8 cellular contexts compared by ENCODE assay signal in the genomic region with DNA sequence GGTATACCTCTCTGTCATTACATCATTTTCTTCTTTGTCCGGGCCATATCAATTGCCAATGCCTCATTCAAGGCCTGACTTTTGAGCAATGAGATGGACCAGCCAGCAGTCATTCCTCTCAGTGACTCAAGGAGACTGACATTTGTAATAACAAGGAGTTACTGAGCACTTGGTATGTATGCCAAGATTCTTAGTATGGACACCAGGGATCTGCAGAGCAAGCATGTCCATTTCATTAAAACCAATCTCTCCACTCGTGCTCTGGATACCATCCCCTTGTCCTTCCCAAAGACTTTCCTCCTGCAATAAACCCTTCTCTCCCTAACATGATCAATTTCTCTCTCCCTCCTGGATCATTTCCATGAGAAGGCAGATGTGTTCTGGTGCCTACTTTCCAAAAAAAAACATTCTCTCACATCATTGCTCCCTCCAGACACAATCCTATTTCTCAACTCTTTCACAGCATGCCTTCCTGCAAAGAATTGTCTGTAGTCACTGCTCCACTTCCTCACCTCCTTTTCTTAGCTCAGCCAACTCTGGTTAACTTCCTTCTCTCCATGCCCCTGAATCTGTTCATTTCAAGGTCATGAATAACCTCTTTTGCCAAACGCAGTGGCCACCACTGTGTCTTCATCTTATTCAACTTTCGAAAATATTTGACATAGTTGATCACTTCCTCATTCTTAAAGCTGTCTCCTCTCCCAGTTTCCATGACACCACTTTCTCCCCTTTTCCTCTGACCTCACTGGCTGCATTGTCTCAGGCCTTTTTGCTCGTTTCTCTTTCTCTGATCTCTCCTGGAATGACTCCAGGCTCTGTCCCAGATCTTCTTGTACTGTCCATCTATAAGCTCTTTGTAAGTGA.
DNase-seq lines count a peak whose midpoint lies in the region; ATAC-seq, FAIRE-seq and TF ChIP-seq lines count a peak whose summit lies in the region.

No MANE protein-coding gene starts in this region.

- H3K27ac ChIP-seq in ovary, result peak overlapping the region in 1 of 2 donors; percentile 39
- H3K27ac ChIP-seq in CD8-positive, alpha-beta memory T cell (ENCODE audit: low read depth, low read length), result no peak overlapping the region

- H3K36me3 Mint-ChIP-seq in endothelial cell (ENCODE audit: low read depth, unreplicated experiment), result no peaks in the 10 kb centered on the region
- no peaks in the 10 kb centered on the region for H3K36me3 Mint-ChIP-seq in CD8-positive, alpha-beta memory T cell

- POLR2A ChIA-PET in CD8-positive, alpha-beta memory T cell (lab: Charles Lee), result no interaction called here

- intact Hi-C loops in ovary (cut with DNase I), result no loop called here

- CTCF ChIA-PET in CD8-positive, alpha-beta memory T cell (lab: Charles Lee), result no interaction called here

- peaks cover 3% of the 10 kb centered on the region for H3K27me3 Mint-ChIP-seq in endothelial cell (ENCODE audit: unreplicated experiment)
- H3K27me3 Mint-ChIP-seq in CD8-positive, alpha-beta memory T cell, result peaks cover 6 to 41% of the 10 kb centered on the region in 2 donors

- H3K36me3 ChIP-seq in ovary, result no peaks in the 10 kb centered on the region
- no peaks in the 10 kb centered on the region for H3K36me3 ChIP-seq in CD8-positive, alpha-beta memory T cell (ENCODE audit: insufficient read depth, low read length)

- no peaks in the 10 kb centered on the region for H3K27me3 ChIP-seq in ovary
- no peaks in the 10 kb centered on the region for H3K27me3 ChIP-seq in CD8-positive, alpha-beta memory T cell (ENCODE audit: insufficient read depth, low read length, poor library complexity, severe bottlenecking)

- peak; percentile 33 for FAIRE-seq in HTR-8/SVneo (lab: Jason Lieb, UNC)

- WGBS in ovary, 3 donors, result 41 to 49% (median 43%) methylated on average over 5 of the region's 5 CpGs

- DNase-seq in HTR-8/SVneo (ENCODE audit: insufficient read length, low spot score) (peak; percentile 27), endothelial cell (ENCODE audit: low spot score) (no peak), ovary (peak in 2 of 5 donors; percentile 36 to 43), activated gamma-delta T cell treated with Interleukin-2 at 50 U/mL for 16 hours (no peak), RPMI8226 (no peak)
- DNase-seq in stimulated activated naive CD4-positive, alpha-beta T cell treated with Interleukin-2 at 50 U/mL for 16 hours (lab: John Stamatoyannopoulos, UW), result no peak
- DNase-seq in CD8-positive, alpha-beta memory T cell, result no peak

- H3K9me3 Mint-ChIP-seq in endothelial cell (ENCODE audit: unreplicated experiment), result no peaks in the 10 kb centered on the region
- H3K9me3 Mint-ChIP-seq in CD8-positive, alpha-beta memory T cell, result no peaks in the 10 kb centered on the region

- no peak overlapping the region for H3K4me3 ChIP-seq in ovary
- no peak overlapping the region for H3K4me3 ChIP-seq in CD8-positive, alpha-beta memory T cell (ENCODE audit: low read length)

- TF ChIP-seq EP300 in ovary (IDR thresholded peaks at IDR 0.05), result peak; percentile 60

- no peak overlapping the region for H3K4me3 Mint-ChIP-seq in endothelial cell (ENCODE audit: unreplicated experiment)
- no peak overlapping the region for H3K4me3 Mint-ChIP-seq in CD8-positive, alpha-beta memory T cell

- H3K4me1 Mint-ChIP-seq in endothelial cell (ENCODE audit: unreplicated experiment), result peaks cover 9% of the 10 kb centered on the region
- no peaks in the 10 kb centered on the region for H3K4me1 Mint-ChIP-seq in CD8-positive, alpha-beta memory T cell

- no peak for TF ChIP-seq POLR2A in ovary (IDR thresholded peaks at IDR 0.05)

- ATAC-seq in GM18909 (IDR thresholded peaks at IDR 0.05; ENCODE audit: poor library complexity, unreplicated experiment), result peak; percentile 64

- peaks cover 25% of the 10 kb centered on the region for H3K4me1 ChIP-seq in ovary (ENCODE audit: insufficient read depth)
- no peaks in the 10 kb centered on the region for H3K4me1 ChIP-seq in CD8-positive, alpha-beta memory T cell (ENCODE audit: insufficient read depth, low read length)

- peak overlapping the region; percentile 14 for H3K27ac Mint-ChIP-seq in endothelial cell (ENCODE audit: unreplicated experiment)
- H3K27ac Mint-ChIP-seq in CD8-positive, alpha-beta memory T cell, result no peak overlapping the region

- H3K9me3 ChIP-seq in ovary, result no peaks in the 10 kb centered on the region
- H3K9me3 ChIP-seq in CD8-positive, alpha-beta memory T cell (ENCODE audit: low read length), result no peaks in the 10 kb centered on the region

- no peak for TF ChIP-seq CTCF in endothelial cell (IDR thresholded peaks at IDR 0.05; ENCODE audit: unreplicated experiment)
- TF ChIP-seq CTCF in ovary (IDR thresholded peaks at IDR 0.05), result no peak
